9 cellular contexts compared by ENCODE assay signal in the genomic region with DNA sequence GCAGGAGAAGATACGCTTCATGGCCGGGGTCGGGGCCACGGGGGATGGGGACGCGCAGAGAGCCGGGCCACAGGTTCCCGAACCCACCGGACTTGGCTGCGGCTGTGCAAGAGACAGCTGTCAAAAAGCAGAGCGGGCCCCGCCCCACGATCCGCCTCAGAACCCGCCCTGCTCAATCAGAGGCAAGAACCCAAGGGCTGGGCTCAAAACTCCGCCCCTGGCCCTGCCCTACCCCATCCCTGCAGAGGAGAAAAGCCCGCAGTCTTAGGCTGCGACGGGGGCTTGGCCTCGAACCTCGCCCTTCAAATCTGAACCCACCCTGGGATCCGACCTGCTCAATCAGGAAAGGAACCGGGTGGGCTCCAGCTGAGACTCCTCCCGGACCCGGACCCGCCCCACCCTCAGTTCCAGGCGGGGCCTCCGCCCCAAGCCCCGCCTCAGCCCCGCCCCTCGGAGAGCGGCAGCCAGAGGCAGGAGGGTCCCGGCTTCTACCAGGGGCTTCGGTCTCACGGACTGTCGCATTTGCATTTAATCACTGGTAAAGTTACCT. TPM values are rescaled to one million over a fixed set of nuclear protein-coding genes. Genes with fewer than 3 reads are reported as not detected.
DNase-seq lines count a peak whose midpoint lies in the region; ATAC-seq, FAIRE-seq and TF ChIP-seq lines count a peak whose summit lies in the region.
"Had no signal": no experiment of that assay in that cellular context is flagged by ENCODE, and none has a peak within 500 bp of the region (broad histone marks: within the 10 kb centered on the region; RNA-seq: fewer than 3 reads in every experiment).

A gene with protein sequence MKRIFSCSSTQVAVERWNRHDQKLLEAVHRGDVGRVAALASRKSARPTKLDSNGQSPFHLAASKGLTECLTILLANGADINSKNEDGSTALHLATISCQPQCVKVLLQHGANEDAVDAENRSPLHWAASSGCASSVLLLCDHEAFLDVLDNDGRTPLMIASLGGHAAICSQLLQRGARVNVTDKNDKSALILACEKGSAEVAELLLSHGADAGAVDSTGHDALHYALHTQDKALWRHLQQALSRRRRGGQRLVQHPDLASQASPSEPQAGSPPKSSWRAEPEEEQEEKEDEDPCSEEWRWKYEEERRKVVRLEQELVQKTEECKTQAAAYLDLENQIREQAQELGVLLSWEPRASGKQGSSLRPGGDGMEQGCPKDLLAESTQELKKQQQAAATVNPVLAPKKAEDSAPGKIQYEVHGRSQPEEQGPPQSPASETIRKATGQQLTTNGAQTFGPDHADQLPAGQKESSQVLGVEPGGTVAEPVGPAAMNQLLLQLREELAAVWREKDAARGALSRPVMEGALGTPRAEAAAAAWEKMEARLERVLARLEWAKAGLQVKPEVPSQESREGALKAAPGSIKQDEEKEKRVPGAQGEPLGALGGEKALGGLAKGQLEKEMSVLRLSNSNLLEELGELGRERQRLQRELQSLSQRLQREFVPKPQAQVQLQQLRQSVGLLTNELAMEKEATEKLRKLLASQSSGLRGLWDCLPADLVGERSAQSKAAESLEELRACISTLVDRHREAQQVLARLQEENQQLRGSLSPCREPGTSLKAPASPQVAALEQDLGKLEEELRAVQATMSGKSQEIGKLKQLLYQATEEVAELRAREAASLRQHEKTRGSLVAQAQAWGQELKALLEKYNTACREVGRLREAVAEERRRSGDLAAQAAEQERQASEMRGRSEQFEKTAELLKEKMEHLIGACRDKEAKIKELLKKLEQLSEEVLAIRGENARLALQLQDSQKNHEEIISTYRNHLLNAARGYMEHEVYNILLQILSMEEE (minus strand): TSS at position 129 of the 550 bp plus-strand sequence. CDS start 108 bp downstream, at position 21.

- FAIRE-seq in keratinocyte (lab: Jason Lieb, UNC) = no peak
- FAIRE-seq: G401.6 had no signal

- peak; percentile 90 for DNase-seq in A673 (ENCODE audit: low spot score)
- peak; percentile 74 for DNase-seq in NCI-H2196 treated with DMSO at 0.1 percent for 48 hours (lab: John Stamatoyannopoulos, UW; ENCODE audit: unreplicated experiment)
- peak; percentile 67 for DNase-seq in activated CD4-positive, CD25-positive, alpha-beta regulatory T cell treated with anti-CD3 and anti-CD28 coated beads, Interleukin-2, amount 50 U/mL, for 16 hours (ENCODE audit: low read depth, low spot score)
- peak; percentile 59 to 65 for DNase-seq in cardiac fibroblast (ENCODE audit: low read depth in 2 of 2)
- DNase-seq in keratinocyte (ENCODE audit: low read depth, low spot score) = no peak
- DNase-seq in stimulated activated CD4-positive, alpha-beta T cell treated with anti-CD3 and anti-CD28 coated beads, Interleukin-12 subunit alpha, Interleukin-12 subunit beta, amount 100 ng/mL, for 24 hours (ENCODE audit: low read depth in 2 of 2) = peak; percentile 67 to 90

- TF ChIP-seq CTCF in A673 (conservative IDR thresholded peaks at IDR 0.05; ENCODE audit: low read depth, low read length) (no peak), cardiac fibroblast (IDR thresholded peaks at IDR 0.05; ENCODE audit: low read depth, low read length) (no peak), keratinocyte (optimal IDR thresholded peaks at IDR 0.05 in 1 of 3, IDR thresholded peaks at IDR 0.05 in 1 of 3, conservative IDR thresholded peaks at IDR 0.05 in 1 of 3; ENCODE audit: extremely low read depth in 1 of 3, insufficient read depth in 2 of 3, low read length in 3 of 3) (no peak)

- no TSS peak for BruUV-seq in A673 (replicated peaks; lab: Mats Ljungman, UMichigan)

- no peaks in the 10 kb centered on the region for H4K20me1 ChIP-seq in keratinocyte (ENCODE audit: control insufficient read depth, extremely low read depth, insufficient read depth, low read length)

- H3K27ac ChIP-seq in A673 (ENCODE audit: low read depth, low read length, poor library complexity, severe bottlenecking) = no peak within 1 kb of the TSS
- H3K27ac ChIP-seq in keratinocyte (ENCODE audit: control insufficient read depth, insufficient read depth, low read length) = no peak within 1 kb of the TSS

- intact Hi-C loops in A673 (cut with micrococcal nuclease; ENCODE audit: unreplicated experiment) = loop anchor here (5.0 kb wide), 1 partner anchor 34 kb away; no protein-coding TSS in a partner anchor

- peak within 1 kb of the TSS; percentile 95 for H2AFZ ChIP-seq in keratinocyte (ENCODE audit: control insufficient read depth, low read length)

- POLR2A ChIA-PET in A673 (lab: Charles Lee; ENCODE audit: low non-redundant PET) = interaction anchor here (0.7 kb wide), 1 partner anchor 41 kb away, joined by 7 read pairs; a partner anchor contains a TSS

- H3K4me1 ChIP-seq in A673 (ENCODE audit: insufficient read depth, low read length, poor library complexity, severe bottlenecking) (peaks cover 2% of the 10 kb centered on the region), keratinocyte (ENCODE audit: control insufficient read depth, extremely low read depth, insufficient read depth, low read length) (peaks cover 10% of the 10 kb centered on the region)

- ATAC-seq in GM18907 (IDR thresholded peaks at IDR 0.05; ENCODE audit: unreplicated experiment) (peak; percentile 99), HG03108 (IDR thresholded peaks at IDR 0.05; ENCODE audit: unreplicated experiment) (peak; percentile 98)

- H3K9me3 ChIP-seq in A673 (ENCODE audit: low read depth, low read length, poor library complexity, severe bottlenecking) (no peaks in the 10 kb centered on the region), keratinocyte (ENCODE audit: control insufficient read depth, low read depth, low read length) (no peaks in the 10 kb centered on the region)

- H3K4me3 ChIP-seq in A673 (ENCODE audit: low read depth, low read length, poor library complexity, severe bottlenecking) (peak within 1 kb of the TSS; percentile 69), cardiac fibroblast (replicated peaks in 1 of 2; ENCODE audit: low read depth in 2 of 2, low read length in 2 of 2) (peak within 1 kb of the TSS; percentile 64 to 67), keratinocyte (ENCODE audit: control insufficient read depth in 2 of 3, extremely low read depth in 1 of 3, insufficient read depth in 2 of 3, low read depth in 1 of 3, low read length in 3 of 3) (peak within 1 kb of the TSS; percentile 50 to 76 (median 69))

- H3K9me1 ChIP-seq in keratinocyte (ENCODE audit: control insufficient read depth, extremely low read depth, insufficient read depth, low read length) = no peaks in the 10 kb centered on the region

- CTCF ChIA-PET in A673 (lab: Charles Lee) = no interaction called here

- H3K9ac ChIP-seq in keratinocyte (ENCODE audit: control insufficient read depth, extremely low read depth, insufficient read depth, low read length) = no peak within 1 kb of the TSS

- dilution Hi-C loops in keratinocyte (cut with MboI; ENCODE audit: extremely low pct_ligation_motif_present, low sequenced_read_pairs) = no loop called here

- H3K79me2 ChIP-seq in keratinocyte (ENCODE audit: control insufficient read depth, insufficient read depth, low read length) = no peaks in the 10 kb centered on the region

- H3K36me3 ChIP-seq in A673 (ENCODE audit: insufficient read depth, low read length, poor library complexity, severe bottlenecking) (no peaks in the 10 kb centered on the region), keratinocyte (ENCODE audit: control insufficient read depth in 2 of 2, extremely low read depth in 1 of 2, insufficient read depth in 2 of 2, low read length in 2 of 2) (no peaks in the 10 kb centered on the region)

- peaks cover 22% of the 10 kb centered on the region for H3K27me3 ChIP-seq in A673 (replicated peaks; ENCODE audit: insufficient read depth, low read depth, low read length, poor library complexity)
- no peaks in the 10 kb centered on the region for H3K27me3 ChIP-seq in keratinocyte (ENCODE audit: control insufficient read depth, extremely low read depth, insufficient read depth, low read length)

- peak within 1 kb of the TSS; percentile 54 for H3K4me2 ChIP-seq in keratinocyte (ENCODE audit: control insufficient read depth, extremely low read depth, insufficient read depth, low read depth, low read length)

RNA-seq across cellular contexts. Expression of the gene that starts here (rescaled TPM):
- not detected in 2 replicates for total RNA-seq in A673 (2021)
- 0.08 to 1.3 TPM (median 0.46 TPM) in 3 replicates for polyA plus RNA-seq in keratinocyte
- 9.6 TPM for polyA plus RNA-seq in keratinocyte (2011; ENCODE audit: low read depth)
- polyA plus RNA-seq in keratinocyte (2011; cell fraction: cytosol; rRNA removed) = 0.15 and 0.27 TPM in 2 replicates
- polyA plus RNA-seq in keratinocyte (2011; cell fraction: nucleus; rRNA removed) = 0.70 and 0.85 TPM in 2 replicates
- polyA plus RNA-seq in keratinocyte (2012; ENCODE audit: low replicate concordance) = 0.13 and 8.2 TPM in 2 replicates
- 0.16 to 0.56 TPM in 2 of 3 replicates, not detected in the other for polyA minus RNA-seq in keratinocyte
- polyA minus RNA-seq in keratinocyte (2011; cell fraction: cytosol; rRNA and poly(A)+ RNA removed) = not detected
- polyA minus RNA-seq in keratinocyte (2011; cell fraction: nucleus; rRNA and poly(A)+ RNA removed) = 0.21 and 0.62 TPM in 2 replicates

Comparison
In these comparisons a context has a peak if more than half of its experiments do, and no peak if none do; other contexts are left out.
1. Peak in DNase-seq and H3K4me3 ChIP-seq in A673; RNA of the gene not detected or under 1 TPM.